1 cellular context compared by ENCODE assay signal in genomic region chr7:22670422-22670815, GRCh38.
TF ChIP-seq lines count a peak whose summit lies in the region.

No MANE protein-coding gene starts in this region.

TF ChIP-seq in H1, 55 proteins besides CTCF, POLR2A, EP300 and RAD21:
- TF ChIP-seq CBX5 (IDR thresholded peaks at IDR 0.05; ENCODE audit: low read depth, low read length) (no peak), POU5F1 (IDR thresholded peaks at IDR 0.05; ENCODE audit: low read depth, low read length) (no peak), HDAC6 (IDR thresholded peaks at IDR 0.05; ENCODE audit: low read depth, low read length) (no peak), BCL11A (IDR thresholded peaks at IDR 0.05; ENCODE audit: low read depth in 2 of 2, low read length in 2 of 2) (no peak), SUZ12 (IDR thresholded peaks at IDR 0.05; ENCODE audit: low read length) (no peak), SP4 (IDR thresholded peaks at IDR 0.05; ENCODE audit: low read length) (no peak), CTBP2 (IDR thresholded peaks at IDR 0.05; ENCODE audit: borderline replicate concordance, insufficient read depth, insufficient read length, low read length) (no peak), SIX5 (IDR thresholded peaks at IDR 0.05; ENCODE audit: low read depth, low read length) (no peak), MAX (IDR thresholded peaks at IDR 0.05) (no peak), NANOG (IDR thresholded peaks at IDR 0.05; ENCODE audit: insufficient read depth, low read depth, low read length, poor library complexity, severe bottlenecking) (no peak), CBX8 (IDR thresholded peaks at IDR 0.05; ENCODE audit: borderline replicate concordance, low read depth, low read length) (no peak), CEBPB (IDR thresholded peaks at IDR 0.05; ENCODE audit: low read depth, low read length) (no peak), BACH1 (IDR thresholded peaks at IDR 0.05; ENCODE audit: low read length) (no peak), KDM5A (IDR thresholded peaks at IDR 0.05; ENCODE audit: low read length) (no peak), EZH2 (IDR thresholded peaks at IDR 0.05; ENCODE audit: low read depth, low read length, severe bottlenecking) (no peak), RNF2 (IDR thresholded peaks at IDR 0.05; ENCODE audit: borderline replicate concordance, low read depth, low read length, missing control alignments, poor library complexity, severe bottlenecking) (no peak), JUND (IDR thresholded peaks at IDR 0.05; ENCODE audit: low read length) (no peak), NRF1 (IDR thresholded peaks at IDR 0.05; ENCODE audit: low read depth, low read length) (no peak)
- TF ChIP-seq, protein P1, sequence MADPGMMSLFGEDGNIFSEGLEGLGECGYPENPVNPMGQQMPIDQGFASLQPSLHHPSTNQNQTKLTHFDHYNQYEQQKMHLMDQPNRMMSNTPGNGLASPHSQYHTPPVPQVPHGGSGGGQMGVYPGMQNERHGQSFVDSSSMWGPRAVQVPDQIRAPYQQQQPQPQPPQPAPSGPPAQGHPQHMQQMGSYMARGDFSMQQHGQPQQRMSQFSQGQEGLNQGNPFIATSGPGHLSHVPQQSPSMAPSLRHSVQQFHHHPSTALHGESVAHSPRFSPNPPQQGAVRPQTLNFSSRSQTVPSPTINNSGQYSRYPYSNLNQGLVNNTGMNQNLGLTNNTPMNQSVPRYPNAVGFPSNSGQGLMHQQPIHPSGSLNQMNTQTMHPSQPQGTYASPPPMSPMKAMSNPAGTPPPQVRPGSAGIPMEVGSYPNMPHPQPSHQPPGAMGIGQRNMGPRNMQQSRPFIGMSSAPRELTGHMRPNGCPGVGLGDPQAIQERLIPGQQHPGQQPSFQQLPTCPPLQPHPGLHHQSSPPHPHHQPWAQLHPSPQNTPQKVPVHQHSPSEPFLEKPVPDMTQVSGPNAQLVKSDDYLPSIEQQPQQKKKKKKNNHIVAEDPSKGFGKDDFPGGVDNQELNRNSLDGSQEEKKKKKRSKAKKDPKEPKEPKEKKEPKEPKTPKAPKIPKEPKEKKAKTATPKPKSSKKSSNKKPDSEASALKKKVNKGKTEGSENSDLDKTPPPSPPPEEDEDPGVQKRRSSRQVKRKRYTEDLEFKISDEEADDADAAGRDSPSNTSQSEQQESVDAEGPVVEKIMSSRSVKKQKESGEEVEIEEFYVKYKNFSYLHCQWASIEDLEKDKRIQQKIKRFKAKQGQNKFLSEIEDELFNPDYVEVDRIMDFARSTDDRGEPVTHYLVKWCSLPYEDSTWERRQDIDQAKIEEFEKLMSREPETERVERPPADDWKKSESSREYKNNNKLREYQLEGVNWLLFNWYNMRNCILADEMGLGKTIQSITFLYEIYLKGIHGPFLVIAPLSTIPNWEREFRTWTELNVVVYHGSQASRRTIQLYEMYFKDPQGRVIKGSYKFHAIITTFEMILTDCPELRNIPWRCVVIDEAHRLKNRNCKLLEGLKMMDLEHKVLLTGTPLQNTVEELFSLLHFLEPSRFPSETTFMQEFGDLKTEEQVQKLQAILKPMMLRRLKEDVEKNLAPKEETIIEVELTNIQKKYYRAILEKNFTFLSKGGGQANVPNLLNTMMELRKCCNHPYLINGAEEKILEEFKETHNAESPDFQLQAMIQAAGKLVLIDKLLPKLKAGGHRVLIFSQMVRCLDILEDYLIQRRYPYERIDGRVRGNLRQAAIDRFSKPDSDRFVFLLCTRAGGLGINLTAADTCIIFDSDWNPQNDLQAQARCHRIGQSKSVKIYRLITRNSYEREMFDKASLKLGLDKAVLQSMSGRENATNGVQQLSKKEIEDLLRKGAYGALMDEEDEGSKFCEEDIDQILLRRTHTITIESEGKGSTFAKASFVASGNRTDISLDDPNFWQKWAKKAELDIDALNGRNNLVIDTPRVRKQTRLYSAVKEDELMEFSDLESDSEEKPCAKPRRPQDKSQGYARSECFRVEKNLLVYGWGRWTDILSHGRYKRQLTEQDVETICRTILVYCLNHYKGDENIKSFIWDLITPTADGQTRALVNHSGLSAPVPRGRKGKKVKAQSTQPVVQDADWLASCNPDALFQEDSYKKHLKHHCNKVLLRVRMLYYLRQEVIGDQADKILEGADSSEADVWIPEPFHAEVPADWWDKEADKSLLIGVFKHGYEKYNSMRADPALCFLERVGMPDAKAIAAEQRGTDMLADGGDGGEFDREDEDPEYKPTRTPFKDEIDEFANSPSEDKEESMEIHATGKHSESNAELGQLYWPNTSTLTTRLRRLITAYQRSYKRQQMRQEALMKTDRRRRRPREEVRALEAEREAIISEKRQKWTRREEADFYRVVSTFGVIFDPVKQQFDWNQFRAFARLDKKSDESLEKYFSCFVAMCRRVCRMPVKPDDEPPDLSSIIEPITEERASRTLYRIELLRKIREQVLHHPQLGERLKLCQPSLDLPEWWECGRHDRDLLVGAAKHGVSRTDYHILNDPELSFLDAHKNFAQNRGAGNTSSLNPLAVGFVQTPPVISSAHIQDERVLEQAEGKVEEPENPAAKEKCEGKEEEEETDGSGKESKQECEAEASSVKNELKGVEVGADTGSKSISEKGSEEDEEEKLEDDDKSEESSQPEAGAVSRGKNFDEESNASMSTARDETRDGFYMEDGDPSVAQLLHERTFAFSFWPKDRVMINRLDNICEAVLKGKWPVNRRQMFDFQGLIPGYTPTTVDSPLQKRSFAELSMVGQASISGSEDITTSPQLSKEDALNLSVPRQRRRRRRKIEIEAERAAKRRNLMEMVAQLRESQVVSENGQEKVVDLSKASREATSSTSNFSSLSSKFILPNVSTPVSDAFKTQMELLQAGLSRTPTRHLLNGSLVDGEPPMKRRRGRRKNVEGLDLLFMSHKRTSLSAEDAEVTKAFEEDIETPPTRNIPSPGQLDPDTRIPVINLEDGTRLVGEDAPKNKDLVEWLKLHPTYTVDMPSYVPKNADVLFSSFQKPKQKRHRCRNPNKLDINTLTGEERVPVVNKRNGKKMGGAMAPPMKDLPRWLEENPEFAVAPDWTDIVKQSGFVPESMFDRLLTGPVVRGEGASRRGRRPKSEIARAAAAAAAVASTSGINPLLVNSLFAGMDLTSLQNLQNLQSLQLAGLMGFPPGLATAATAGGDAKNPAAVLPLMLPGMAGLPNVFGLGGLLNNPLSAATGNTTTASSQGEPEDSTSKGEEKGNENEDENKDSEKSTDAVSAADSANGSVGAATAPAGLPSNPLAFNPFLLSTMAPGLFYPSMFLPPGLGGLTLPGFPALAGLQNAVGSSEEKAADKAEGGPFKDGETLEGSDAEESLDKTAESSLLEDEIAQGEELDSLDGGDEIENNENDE (IDR thresholded peaks at IDR 0.05; ENCODE audit: insufficient replicate concordance, low read length), result no peak
TF ChIP-seq in H1: peak in this region for 0.
